ENCODE assay signal across 8 cellular contexts in the genomic region with DNA sequence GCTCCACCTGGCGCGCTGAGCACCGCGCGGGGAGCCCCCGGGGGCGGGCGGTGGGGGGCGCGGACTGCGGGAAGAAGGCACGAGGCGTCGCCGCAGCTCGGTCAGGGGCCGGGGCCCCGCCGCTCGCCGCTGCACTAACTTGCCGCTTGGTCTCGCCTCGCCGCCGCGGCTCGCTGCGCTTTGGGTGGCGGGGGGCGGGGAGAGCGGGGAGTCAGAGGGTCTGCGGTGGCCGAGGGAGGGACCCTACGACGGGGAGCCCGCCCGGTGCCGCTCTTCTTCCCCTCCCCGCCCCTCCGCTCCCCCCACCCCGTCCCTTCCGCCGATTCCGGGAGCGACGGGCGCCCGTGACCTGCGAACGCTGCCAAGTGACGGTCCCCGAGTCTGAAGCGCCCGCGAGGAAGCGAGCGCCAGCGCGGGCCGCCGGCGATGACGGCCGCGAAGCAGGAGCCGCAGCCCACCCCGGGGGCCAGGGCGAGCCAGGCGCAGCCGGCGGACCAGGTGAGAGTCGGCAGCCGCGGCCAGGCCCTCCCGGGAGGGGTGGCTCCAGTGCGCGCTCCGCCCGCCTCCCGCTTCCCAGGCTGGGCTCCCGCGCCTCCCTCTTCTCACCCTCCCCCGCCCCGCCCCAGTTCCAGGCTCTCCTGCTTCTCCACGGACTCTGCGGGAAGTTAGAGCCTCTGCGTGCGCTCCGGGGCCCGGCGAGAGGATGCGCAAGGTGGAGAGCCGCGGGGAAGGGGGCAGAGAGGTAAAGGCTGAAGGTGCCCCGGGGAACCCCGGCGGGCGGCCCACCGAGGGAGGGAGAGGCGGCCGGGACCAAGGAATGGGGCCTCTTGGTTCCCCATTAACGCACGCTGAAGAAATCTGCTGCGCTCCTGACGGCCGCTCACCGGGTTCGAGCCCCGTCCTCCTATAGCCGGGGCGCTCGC.
DNase-seq lines count a peak whose midpoint lies in the region; ATAC-seq, FAIRE-seq and TF ChIP-seq lines count a peak whose summit lies in the region.

No MANE protein-coding gene starts in this region.

- no peak overlapping the region for H3K9ac ChIP-seq in MM.1S (ENCODE audit: low read length)

- H3K9me2 ChIP-seq in MM.1S (replicated peaks; ENCODE audit: insufficient read depth, low read length), result no peaks in the 10 kb centered on the region

- DNase-seq in A549 (ENCODE audit: low read depth in 1 of 2, low spot score in 1 of 2), result no peak
- no peak for DNase-seq in Jurkat, Clone E6-1 (ENCODE audit: low read depth, low spot score)
- peak; percentile 42 for DNase-seq in mucosa of gallbladder (ENCODE audit: low spot score)
- DNase-seq in MM.1S, result no peak
- no peak for DNase-seq in SK-N-DZ (ENCODE audit: low spot score)
- DNase-seq in AML-193 (lab: John Stamatoyannopoulos, UW), result no peak

- H2AFZ ChIP-seq in MM.1S (ENCODE audit: low read length), result no peak overlapping the region

- ATAC-seq in A549 (peak in 1 of 2 experiments; percentile 43; a peak in 2 of 6 replicates), HG03520 (IDR thresholded peaks at IDR 0.05; ENCODE audit: unreplicated experiment) (no peak)

- H3K79me2 ChIP-seq in MM.1S (ENCODE audit: low read length), result no peaks in the 10 kb centered on the region

- POLR2A ChIA-PET in A549 (lab: Yijun Ruan, JAX), result no interaction called here

- TF ChIP-seq CTCF in A549 (IDR thresholded peaks at IDR 0.05) (no peak), MM.1S (IDR thresholded peaks at IDR 0.05; ENCODE audit: low read length) (no peak)

- H4K20me1 ChIP-seq in MM.1S (ENCODE audit: insufficient read depth, low read length), result no peaks in the 10 kb centered on the region

- TF ChIP-seq EP300 in A549 (IDR thresholded peaks at IDR 0.05), result no peak

- CTCF ChIA-PET in A549 (lab: Yijun Ruan, JAX), result no interaction called here

- H3K27ac ChIP-seq in A549, result no peak overlapping the region
- no peak overlapping the region for H3K27ac ChIP-seq in ectodermal cell (ENCODE audit: insufficient read depth, low read depth, low read length, poor library complexity, severe bottlenecking)
- no peak overlapping the region for H3K27ac ChIP-seq in MM.1S (ENCODE audit: low read length)

- no peaks in the 10 kb centered on the region for H3K36me3 ChIP-seq in ectodermal cell (ENCODE audit: control insufficient read depth, insufficient read depth, low read length)
- H3K36me3 ChIP-seq in MM.1S (replicated peaks; ENCODE audit: insufficient read depth, low read length), result no peaks in the 10 kb centered on the region

- no peaks in the 10 kb centered on the region for H3K4me1 ChIP-seq in A549
- H3K4me1 ChIP-seq in ectodermal cell (ENCODE audit: control insufficient read depth, insufficient read depth, low read length), result no peaks in the 10 kb centered on the region
- no peaks in the 10 kb centered on the region for H3K4me1 ChIP-seq in MM.1S (ENCODE audit: low read length)

- H3F3A ChIP-seq in MM.1S (ENCODE audit: insufficient read depth, low read length), result no peaks in the 10 kb centered on the region

- H3K4me2 ChIP-seq in A549 (peak overlapping the region; percentile 23; the same call in 1 of the 3 replicates), MM.1S (ENCODE audit: low read depth, low read length) (no peak overlapping the region)

- no peak for FAIRE-seq in A549 (lab: Jason Lieb, UNC)

- no peak for TF ChIP-seq POLR2A in A549 (IDR thresholded peaks at IDR 0.05; ENCODE audit: low read length)

- H3K9me3 ChIP-seq in A549 (no peaks in the 10 kb centered on the region), ectodermal cell (ENCODE audit: control insufficient read depth, low read length) (no peaks in the 10 kb centered on the region), MM.1S (replicated peaks; ENCODE audit: insufficient read depth, low read length) (no peaks in the 10 kb centered on the region)

- H3K4me3 ChIP-seq in A549 (no peak overlapping the region; the same call in 2 of the 3 replicates), ectodermal cell (ENCODE audit: insufficient read depth, low read depth, low read length) (peak overlapping the region; percentile 53), MM.1S (ENCODE audit: low read length) (no peak overlapping the region)
- H3K4me3 ChIP-seq in Jurkat, Clone E6-1 (ENCODE audit: low read length), result peak overlapping the region; percentile 37

- H3K27me3 ChIP-seq in ectodermal cell (ENCODE audit: control insufficient read depth, insufficient read depth, low read length, poor library complexity, severe bottlenecking), result peaks cover 48% of the 10 kb centered on the region
- no peaks in the 10 kb centered on the region for H3K27me3 ChIP-seq in MM.1S (replicated peaks; ENCODE audit: insufficient read depth, low read length)

- no peak for TF ChIP-seq RAD21 in A549 (conservative IDR thresholded peaks at IDR 0.05 in 1 of 2, IDR thresholded peaks at IDR 0.05 in 1 of 2)

- WGBS in A549 (ENCODE audit: missing lambda C conversion rate), result 21% methylated on average over 14 of the region's 113 CpGs
- 0% methylated on average over 111 to 113 of the region's 113 CpGs for WGBS in ectodermal cell, 2 experiments

TF ChIP-seq in A549, 52 proteins besides CTCF, POLR2A, EP300 and RAD21:
- no peak for TF ChIP-seq MAZ (IDR thresholded peaks at IDR 0.05; ENCODE audit: borderline replicate concordance, low read depth, low read length)
- TF ChIP-seq ZNF302 (CRISPR knock-in tag; IDR thresholded peaks at IDR 0.05), result no peak
- no peak for TF ChIP-seq ZC3H11A (IDR thresholded peaks at IDR 0.05)
- no peak for TF ChIP-seq PHF8 (IDR thresholded peaks at IDR 0.05; ENCODE audit: borderline replicate concordance, low read depth)
- TF ChIP-seq MAFK (IDR thresholded peaks at IDR 0.05; ENCODE audit: partially characterized antibody), result no peak
- TF ChIP-seq HES2 (IDR thresholded peaks at IDR 0.05), result no peak
- TF ChIP-seq FOSL2 (IDR thresholded peaks at IDR 0.05), result no peak
- TF ChIP-seq FOSL2 (CRISPR knock-in tag; IDR thresholded peaks at IDR 0.05), result no peak
- no peak for TF ChIP-seq CBX2 (IDR thresholded peaks at IDR 0.05; ENCODE audit: borderline replicate concordance, low read depth)
- no peak for TF ChIP-seq USF2 (IDR thresholded peaks at IDR 0.05)

Comparison
In these comparisons a context has a peak if more than half of its experiments do, and no peak if none do; other contexts are left out.
1. H3K4me3 ChIP-seq: peak in Jurkat, Clone E6-1 (single experiment) and ectodermal cell (single experiment); none in A549 (single experiment) and MM.1S (single experiment).